In genomic region chr7:116269466-116269865, GRCh38 we compare ENCODE assay signal across 19 cellular contexts. TPM values are rescaled to one million over a fixed set of nuclear protein-coding genes. Genes with fewer than 3 reads are reported as not detected.
DNase-seq lines count a peak whose midpoint lies in the region; ATAC-seq, FAIRE-seq and TF ChIP-seq lines count a peak whose summit lies in the region.
"Had no signal": no experiment of that assay in that cellular context is flagged by ENCODE, and none has a peak within 500 bp of the region (broad histone marks: within the 10 kb centered on the region; RNA-seq: fewer than 3 reads in every experiment).

No MANE protein-coding gene starts in this region.

- H3K27me3 ChIP-seq in Panc1 (ENCODE audit: control insufficient read depth, insufficient read depth, low read length) = no peaks in the 10 kb centered on the region
- H3K27me3 ChIP-seq in pancreas = no peaks in the 10 kb centered on the region

- intact Hi-C loops in Panc1 (cut with micrococcal nuclease; ENCODE audit: unreplicated experiment) (no loop called here), pancreas (cut with DNase I) (loop anchor here in 1 of 3 donors (10.0 kb wide), 1 partner anchor 315 kb away; no protein-coding TSS in a partner anchor)

- POLR2A ChIA-PET in Panc1 (lab: Charles Lee) = no interaction called here

- TF ChIP-seq CTCF in Panc1 (IDR thresholded peaks at IDR 0.05) (no peak), pancreas (IDR thresholded peaks at IDR 0.05) (no peak)

- H3K4me3 ChIP-seq in Panc1 (ENCODE audit: low read depth in 2 of 2, low read length in 2 of 2) (no peak overlapping the region), pancreas (no peak overlapping the region)
- H3K4me3 ChIP-seq: GM23248, PC-9 had no signal

- H3K36me3 ChIP-seq in Panc1 (ENCODE audit: control insufficient read depth, insufficient read depth, low read length) = no peaks in the 10 kb centered on the region; the same call in 1 of the 2 replicates
- no peaks in the 10 kb centered on the region for H3K36me3 ChIP-seq in pancreas

- H3K27ac ChIP-seq in Panc1 (ENCODE audit: low read length) (peak overlapping the region; percentile 100), pancreas (no peak overlapping the region)
- H3K27ac ChIP-seq: PC-9 had no signal

- WGBS in pancreas, 2 donors = 45 to 54% methylated on average over 4 of the region's 4 CpGs

- in situ Hi-C loops in Panc1 (cut with HindIII; ENCODE audit: low pct_unique_long_range_greater_than_20kb, low sequenced_read_pairs) = no loop called here

- H3K4me1 ChIP-seq in Panc1 (ENCODE audit: control insufficient read depth, insufficient read depth, low read length) (peaks cover 46% of the 10 kb centered on the region), pancreas (peaks cover 0 to 10% (median 4%) of the 10 kb centered on the region in 3 donors)

- ATAC-seq in Panc1 (no peak), pancreas (no peak)
- ATAC-seq: HCT116 had no signal

- no peak for DNase-seq in Panc1 (ENCODE audit: low read depth, low spot score)
- peak; percentile 48 for DNase-seq in iris pigment epithelial cell (ENCODE audit: low read depth)
- no peak for DNase-seq in pancreas
- no peak for DNase-seq in DMS79 treated with DMSO at 0.1 percent for 48 hours (lab: John Stamatoyannopoulos, UW)
- no peak for DNase-seq in middle frontal gyrus (ENCODE audit: extremely low spot score, low spot score)
- no peak for DNase-seq in NCI-H510A treated with DMSO at 0.1 percent for 48 hours (lab: John Stamatoyannopoulos, UW)
- no peak for DNase-seq in DMS53 treated with DMSO at 0.1 percent for 48 hours (lab: John Stamatoyannopoulos, UW; ENCODE audit: unreplicated experiment)
- DNase-seq: Calu3; CD4-positive, alpha-beta memory T cell; DMS79; GM23248; NCI-H1417 treated with DMSO at 0.1 percent for 48 hours; NCI-H1930; NCI-H2171; NCI-H446 treated with DMSO at 0.1 percent for 48 hours; NCI-H774; PC-9 had no signal

- BruUV-seq in Panc1 (replicated peaks; lab: Mats Ljungman, UMichigan) = no TSS peak

- peak; percentile 61 for FAIRE-seq in pancreas (lab: Jason Lieb, UNC)

- H3K9me3 ChIP-seq in Panc1 (ENCODE audit: control insufficient read depth, insufficient read depth, low read depth, low read length) = peaks cover 5% of the 10 kb centered on the region
- H3K9me3 ChIP-seq in pancreas = no peaks in the 10 kb centered on the region

- CTCF ChIA-PET in Panc1 (lab: Charles Lee) = no interaction called here

RNA-seq across cellular contexts. Expression of gene TES, which starts 59.1 kb away (rescaled TPM):
- total RNA-seq in Panc1 (2021; ENCODE audit: unreplicated experiment) = 99.4 TPM
- 84.1 TPM for polyA plus RNA-seq in Panc1 (2012; ENCODE audit: insufficient read length)
- 10 to 100 TPM; 17.3 to 37.0 (median 27.2) TPM for total RNA-seq in pancreas
- polyA plus RNA-seq in pancreas = 10 to 100 TPM; 10.6 to 17.3 TPM
- total RNA-seq: G401 had no signal
